ENCODE assay signal across 8 cellular contexts in the genomic region with DNA sequence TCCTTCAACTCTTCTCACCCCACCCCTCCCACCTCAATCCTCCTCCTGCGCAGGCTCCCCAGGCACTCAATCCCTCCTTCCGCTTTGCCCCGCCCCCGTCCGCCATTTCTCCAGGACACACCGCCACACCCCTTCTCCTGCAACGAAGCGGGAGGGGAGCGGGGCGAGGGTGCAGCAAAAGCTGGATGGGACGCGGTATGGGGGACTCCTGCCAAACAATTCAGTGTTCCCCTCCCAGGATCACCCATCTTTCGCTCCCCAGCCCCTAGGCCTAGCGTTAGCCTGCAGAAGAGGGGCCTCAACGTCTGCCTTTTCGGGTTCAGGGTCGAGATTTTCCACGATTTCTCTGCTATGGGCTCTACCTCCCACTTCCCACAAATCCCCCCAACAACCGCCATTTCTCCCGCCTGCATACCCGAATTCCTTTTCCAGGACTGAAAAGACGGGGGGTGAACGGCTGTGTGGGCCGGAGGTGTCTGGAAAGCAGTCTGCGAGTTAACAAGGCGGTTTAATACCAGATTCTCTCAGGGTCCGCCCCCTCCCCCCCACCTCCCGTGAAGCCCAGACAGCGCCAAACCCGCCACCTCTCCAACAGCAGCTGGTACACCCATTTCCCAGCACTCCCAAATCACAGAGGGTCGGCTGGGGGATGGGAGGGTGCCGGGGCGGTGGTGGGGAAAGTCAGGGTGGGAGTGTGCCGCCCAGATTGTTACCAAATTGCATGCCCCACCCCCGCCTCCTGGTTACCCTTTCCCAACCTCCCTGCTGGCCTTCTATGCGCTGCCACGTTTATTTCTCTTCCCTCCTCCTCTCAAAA. TPM values are rescaled to one million over a fixed set of nuclear protein-coding genes. Genes with fewer than 3 reads are reported as not detected.
DNase-seq lines count a peak whose midpoint lies in the region; ATAC-seq and TF ChIP-seq lines count a peak whose summit lies in the region.

No MANE protein-coding gene starts in this region.

- no peak overlapping the region for H3K27ac Mint-ChIP-seq in activated T-helper 1 cell treated with anti-CD3 and anti-CD28 coated beads, Interleukin-12 subunit alpha, Interleukin-12 subunit beta, Interleukin-2, Interleukin-4 antibody, amounts not matched to agents 30 ng/mL and 10 ng/mL and 1 ng/mL, durations not matched to agents 14 hours and 24 hours and 36 hours
- H3K27ac Mint-ChIP-seq in nephron = peak overlapping the region; percentile 75 to 93 (median 88)

- TF ChIP-seq CTCF in GM10266 (IDR thresholded peaks at IDR 0.05; ENCODE audit: control insufficient read depth, insufficient read depth, low read depth, missing control alignments) (no peak), fibroblast of mammary gland (conservative IDR thresholded peaks at IDR 0.05; ENCODE audit: control insufficient read depth, insufficient read depth, low read depth, low read length) (no peak), nephron (IDR thresholded peaks at IDR 0.05; ENCODE audit: unreplicated experiment in 3 of 3) (no peak), stomach (IDR thresholded peaks at IDR 0.05) (no peak)

- H3K27ac ChIP-seq in stomach = peak overlapping the region; percentile 58 to 84 (median 75)

- H3K4me3 ChIP-seq in fibroblast of mammary gland (ENCODE audit: control insufficient read depth, low read depth, low read length) (peak overlapping the region; percentile 69), stomach (peak overlapping the region; percentile 51 to 78 (median 62))

- H3K9me3 ChIP-seq in stomach = no peaks in the 10 kb centered on the region

- DNase-seq in GM10266 (ENCODE audit: extremely low spot score) = peak; percentile 53
- peak; percentile 29 for DNase-seq in NCI-H774 (lab: John Stamatoyannopoulos, UW)
- peak; percentile 25 for DNase-seq in activated T-helper 1 cell treated with anti-CD3 and anti-CD28 coated beads, Interleukin-12 subunit alpha, Interleukin-12 subunit beta, Interleukin-2, Interleukin-4 antibody, amounts not matched to agents 30 ng/mL and 10 ng/mL and 1 ng/mL, durations not matched to agents 14 hours and 24 hours and 36 hours (ENCODE audit: low spot score)
- peak; percentile 36 for DNase-seq in fibroblast of mammary gland (ENCODE audit: low read depth)
- DNase-seq in stomach = peak; percentile 69
- DNase-seq in kidney glomerular epithelial cell (lab: John Stamatoyannopoulos, UW) = no peak

- peaks cover 0 to 13% (median 4%) of the 10 kb centered on the region in 4 donors for H3K36me3 ChIP-seq in stomach

- intact Hi-C loops in activated T-helper 1 cell treated with anti-CD3 and anti-CD28 coated beads, Interleukin-12 subunit alpha, Interleukin-12 subunit beta, Interleukin-2, Interleukin-4 antibody, amounts not matched to agents 30 ng/mL and 10 ng/mL and 1 ng/mL, durations not matched to agents 14 hours and 24 hours and 36 hours (cut with micrococcal nuclease) = no loop called here
- intact Hi-C loops in stomach (cut with DNase I; ENCODE audit: low total_unique reads) = no loop called here

- 1 to 26% (median 5%) methylated on average over 30 to 37 of the region's 37 CpGs for WGBS in stomach, 5 donors

- H3K36me3 Mint-ChIP-seq in activated T-helper 1 cell treated with anti-CD3 and anti-CD28 coated beads, Interleukin-12 subunit alpha, Interleukin-12 subunit beta, Interleukin-2, Interleukin-4 antibody, amounts not matched to agents 30 ng/mL and 10 ng/mL and 1 ng/mL, durations not matched to agents 14 hours and 24 hours and 36 hours (ENCODE audit: low read depth) = peaks cover 4% of the 10 kb centered on the region
- peaks cover 7% of the 10 kb centered on the region for H3K36me3 Mint-ChIP-seq in nephron (ENCODE audit: low read depth)

- peak overlapping the region; percentile 81 for H3K4me3 Mint-ChIP-seq in activated T-helper 1 cell treated with anti-CD3 and anti-CD28 coated beads, Interleukin-12 subunit alpha, Interleukin-12 subunit beta, Interleukin-2, Interleukin-4 antibody, amounts not matched to agents 30 ng/mL and 10 ng/mL and 1 ng/mL, durations not matched to agents 14 hours and 24 hours and 36 hours
- H3K4me3 Mint-ChIP-seq in nephron = peak overlapping the region; percentile 84 to 95 (median 92)

- peaks cover 0 to 8% (median 0%) of the 10 kb centered on the region in 3 donors for H3K27me3 ChIP-seq in stomach

- peaks cover 9% of the 10 kb centered on the region for H3K27me3 Mint-ChIP-seq in activated T-helper 1 cell treated with anti-CD3 and anti-CD28 coated beads, Interleukin-12 subunit alpha, Interleukin-12 subunit beta, Interleukin-2, Interleukin-4 antibody, amounts not matched to agents 30 ng/mL and 10 ng/mL and 1 ng/mL, durations not matched to agents 14 hours and 24 hours and 36 hours (ENCODE audit: insufficient read depth)
- no peaks in the 10 kb centered on the region for H3K27me3 Mint-ChIP-seq in nephron (ENCODE audit: low read depth)

- peaks cover 4% of the 10 kb centered on the region for H3K4me1 Mint-ChIP-seq in activated T-helper 1 cell treated with anti-CD3 and anti-CD28 coated beads, Interleukin-12 subunit alpha, Interleukin-12 subunit beta, Interleukin-2, Interleukin-4 antibody, amounts not matched to agents 30 ng/mL and 10 ng/mL and 1 ng/mL, durations not matched to agents 14 hours and 24 hours and 36 hours (ENCODE audit: low read depth)
- H3K4me1 Mint-ChIP-seq in nephron = no peaks in the 10 kb centered on the region

- peak; percentile 56 for ATAC-seq in HG02973 (IDR thresholded peaks at IDR 0.05; ENCODE audit: unreplicated experiment)

- no peaks in the 10 kb centered on the region for H3K9me3 Mint-ChIP-seq in activated T-helper 1 cell treated with anti-CD3 and anti-CD28 coated beads, Interleukin-12 subunit alpha, Interleukin-12 subunit beta, Interleukin-2, Interleukin-4 antibody, amounts not matched to agents 30 ng/mL and 10 ng/mL and 1 ng/mL, durations not matched to agents 14 hours and 24 hours and 36 hours
- no peaks in the 10 kb centered on the region for H3K9me3 Mint-ChIP-seq in nephron

- H3K4me1 ChIP-seq in stomach = peaks cover 0 to 9% (median 2%) of the 10 kb centered on the region in 4 donors

- TF ChIP-seq EP300 in stomach (IDR thresholded peaks at IDR 0.05) = no peak

- TF ChIP-seq POLR2A in stomach (IDR thresholded peaks at IDR 0.05) = no peak

RNA-seq across cellular contexts. Expression of gene ARMCX2, which starts 0.8 kb away (rescaled TPM):
- 2.9 and 6.1 TPM in 2 replicates for total RNA-seq in activated T-helper 1 cell treated with anti-CD3 and anti-CD28 coated beads, Interleukin-12 subunit alpha, Interleukin-12 subunit beta, Interleukin-2, Interleukin-4 antibody, amounts not matched to agents 30 ng/mL and 10 ng/mL and 1 ng/mL, durations not matched to agents 14 hours and 24 hours and 36 hours
- total RNA-seq in stomach = 10 to 100 TPM in 3 of 5 donors, 1 to 10 TPM in 2; 4.2 to 35.3 (median 20.4) TPM
- polyA plus RNA-seq in stomach = 10 to 100 TPM in 1 of 3 donors, 1 to 10 TPM in 2; 4.6 to 11.8 (median 5.1) TPM

RNA-seq across cellular contexts. Expression of gene ARMCX3, which starts 35.9 kb away (rescaled TPM):
- 63.2 and 70.2 TPM in 2 replicates for total RNA-seq in activated T-helper 1 cell treated with anti-CD3 and anti-CD28 coated beads, Interleukin-12 subunit alpha, Interleukin-12 subunit beta, Interleukin-2, Interleukin-4 antibody, amounts not matched to agents 30 ng/mL and 10 ng/mL and 1 ng/mL, durations not matched to agents 14 hours and 24 hours and 36 hours
- 10 to 100 TPM; 10.7 to 79.1 (median 21.0) TPM for total RNA-seq in stomach
- polyA plus RNA-seq in stomach = 10 to 100 TPM; 15.6 to 25.8 (median 24.5) TPM

RNA-seq across cellular contexts. Expression of gene ARMCX6, which starts 41.1 kb away (rescaled TPM):
- total RNA-seq in activated T-helper 1 cell treated with anti-CD3 and anti-CD28 coated beads, Interleukin-12 subunit alpha, Interleukin-12 subunit beta, Interleukin-2, Interleukin-4 antibody, amounts not matched to agents 30 ng/mL and 10 ng/mL and 1 ng/mL, durations not matched to agents 14 hours and 24 hours and 36 hours = 79.3 and 83.5 TPM in 2 replicates
- total RNA-seq in stomach = 10 to 100 TPM in 1 of 5 donors, 1 to 10 TPM in 3, under 1 TPM in 1; 0.45 to 20.6 (median 7.0) TPM
- 10 to 100 TPM; 19.5 to 23.2 (median 19.9) TPM for polyA plus RNA-seq in stomach
